13 cellular contexts compared by ENCODE assay signal in the genomic region with DNA sequence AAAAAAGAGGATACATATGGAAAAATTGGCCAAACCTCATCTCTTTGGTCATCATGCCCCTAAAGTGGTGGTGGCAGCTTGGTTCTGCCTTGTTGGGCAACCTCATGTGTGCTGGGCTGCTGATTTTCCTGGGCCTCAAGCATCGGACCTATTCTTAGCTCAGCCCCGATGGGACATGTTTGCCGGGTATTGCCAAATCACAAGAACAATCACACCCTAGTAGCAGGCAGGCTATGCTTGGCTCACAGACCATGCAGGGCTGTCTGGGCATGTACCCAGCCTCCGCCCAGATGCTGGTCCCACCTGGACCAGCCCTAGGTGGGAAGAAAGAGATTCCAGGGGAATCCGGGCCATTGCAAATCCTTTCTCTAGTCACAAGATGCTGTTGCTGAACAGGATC.
DNase-seq lines count a peak whose midpoint lies in the region; ATAC-seq, FAIRE-seq and TF ChIP-seq lines count a peak whose summit lies in the region.
"Had no signal": no experiment of that assay in that cellular context is flagged by ENCODE, and none has a peak within 500 bp of the region (broad histone marks: within the 10 kb centered on the region; RNA-seq: fewer than 3 reads in every experiment).

No MANE protein-coding gene starts in this region.

- TF ChIP-seq CTCF in HepG2 (CRISPR knock-in tag; IDR thresholded peaks at IDR 0.05) (no peak), right lobe of liver (IDR thresholded peaks at IDR 0.05) (no peak), esophagus squamous epithelium (IDR thresholded peaks at IDR 0.05) (no peak)

- in situ Hi-C loops in HepG2 (cut with HindIII; ENCODE audit: extremely low pct_ligation_motif_present, low pct_unique_long_range_greater_than_20kb): no loop called here

- WGBS in HepG2 (ENCODE audit: low lambda C conversion rate): 73% methylated on average over 1 of the region's 5 CpGs
- no CpG with 5 or more reads among the region's 5 CpGs for WGBS in right lobe of liver (ENCODE audit: insufficient coverage, low coverage, low lambda C conversion rate, missing lambda C conversion rate)
- 20 to 38% methylated on average over 5 of the region's 5 CpGs for WGBS in esophagus squamous epithelium, 2 donors

- TF ChIP-seq POLR2A in HepG2 (IDR thresholded peaks at IDR 0.05; ENCODE audit: insufficient read depth in 1 of 2, low read depth in 2 of 2, low read length in 2 of 2): no peak
- TF ChIP-seq POLR2A in right lobe of liver (IDR thresholded peaks at IDR 0.05): no peak
- no peak for TF ChIP-seq POLR2A in esophagus squamous epithelium (IDR thresholded peaks at IDR 0.05)

- intact Hi-C loops in HepG2 (cut with micrococcal nuclease; ENCODE audit: unreplicated experiment) (no loop called here), right lobe of liver (cut with DNase I) (no loop called here), esophagus squamous epithelium (cut with DNase I) (no loop called here)

- no peak overlapping the region for H3K27ac ChIP-seq in HepG2 (ENCODE audit: extremely low read length, insufficient read depth, low read length)
- H3K27ac ChIP-seq in right lobe of liver: no peak overlapping the region
- peak overlapping the region; percentile 13 to 60 (median 38) for H3K27ac ChIP-seq in esophagus squamous epithelium
- H3K27ac ChIP-seq: neutrophil, SK-N-MC, transverse colon had no signal

- H2AFZ ChIP-seq in HepG2 (ENCODE audit: low read length): no peak overlapping the region

- peaks cover 9% of the 10 kb centered on the region for H3K4me1 ChIP-seq in HepG2 (ENCODE audit: insufficient read depth, low read length)
- no peaks in the 10 kb centered on the region for H3K4me1 ChIP-seq in right lobe of liver
- H3K4me1 ChIP-seq in esophagus squamous epithelium: peaks cover 0 to 29% (median 13%) of the 10 kb centered on the region in 3 donors

- no peak overlapping the region for H3K9ac ChIP-seq in HepG2 (ENCODE audit: insufficient read depth, low read depth, low read length)

- H3K27me3 ChIP-seq in HepG2 (ENCODE audit: control insufficient read depth in 1 of 2, insufficient read depth in 2 of 2, low read length in 2 of 2): peaks cover 0 to 29% of the 10 kb centered on the region in 2 experiments; a peak in 2 of 5 replicates
- H3K27me3 ChIP-seq in right lobe of liver: no peaks in the 10 kb centered on the region
- no peaks in the 10 kb centered on the region for H3K27me3 ChIP-seq in esophagus squamous epithelium
- H3K27me3 ChIP-seq: neutrophil, transverse colon had no signal

- H4K20me1 ChIP-seq in HepG2 (ENCODE audit: insufficient read depth, low read length): no peaks in the 10 kb centered on the region

- no TSS peak for BruUV-seq in HepG2 (replicated peaks; lab: Mats Ljungman, UMichigan)

- TF ChIP-seq EP300 in HepG2 (IDR thresholded peaks at IDR 0.05; ENCODE audit: low read depth in 2 of 2, low read length in 2 of 2): no peak
- TF ChIP-seq EP300 in HepG2 (CRISPR knock-in tag; IDR thresholded peaks at IDR 0.05; ENCODE audit: borderline replicate concordance): no peak

- H3K4me2 ChIP-seq in HepG2 (ENCODE audit: low read depth, low read length): no peak overlapping the region

- FAIRE-seq in HepG2 (lab: Jason Lieb, UNC): no peak

- POLR2A ChIA-PET in HepG2 (lab: Yijun Ruan, JAX): no interaction called here

- no peaks in the 10 kb centered on the region for H3K36me3 ChIP-seq in HepG2 (replicated peaks in 1 of 2; ENCODE audit: control insufficient read depth in 1 of 2, insufficient read depth in 2 of 2, low read length in 2 of 2)
- H3K36me3 ChIP-seq in right lobe of liver: no peaks in the 10 kb centered on the region
- no peaks in the 10 kb centered on the region for H3K36me3 ChIP-seq in esophagus squamous epithelium
- H3K36me3 ChIP-seq: neutrophil, transverse colon had no signal

- DNase-seq in HepG2 (ENCODE audit: low spot score) (no peak), right lobe of liver (no peak), esophagus squamous epithelium (lab: John Stamatoyannopoulos, UW) (no peak), myocyte (ENCODE audit: low read depth) (peak; percentile 37), NAMALWA (ENCODE audit: low spot score) (no peak), NCI-H1048 (lab: John Stamatoyannopoulos, UW) (no peak), NCI-H524 (lab: John Stamatoyannopoulos, UW) (no peak)
- DNase-seq: activated CD4-positive, alpha-beta T cell treated with anti-CD3 and anti-CD28 coated beads for 48 hours; effector CD4-positive, alpha-beta T cell; transverse colon had no signal

- no peaks in the 10 kb centered on the region for H3K79me2 ChIP-seq in HepG2 (ENCODE audit: insufficient read depth, low read length)

- ATAC-seq in HepG2 (no peak), right lobe of liver (no peak), HG03521 (IDR thresholded peaks at IDR 0.05; ENCODE audit: unreplicated experiment) (no peak)

- H3K9me3 ChIP-seq in HepG2 (ENCODE audit: low read length) (no peaks in the 10 kb centered on the region), right lobe of liver (no peaks in the 10 kb centered on the region), esophagus squamous epithelium (no peaks in the 10 kb centered on the region)
- H3K9me3 ChIP-seq: neutrophil, transverse colon had no signal

- no peak overlapping the region for H3K4me3 ChIP-seq in HepG2 (replicated peaks in 1 of 3; ENCODE audit: insufficient read depth in 1 of 3, low read depth in 2 of 3, low read length in 3 of 3)
- no peak overlapping the region for H3K4me3 ChIP-seq in right lobe of liver
- no peak overlapping the region for H3K4me3 ChIP-seq in esophagus squamous epithelium
- H3K4me3 ChIP-seq: SK-N-MC, transverse colon had no signal

- no peak for TF ChIP-seq RAD21 in HepG2 (CRISPR knock-in tag; IDR thresholded peaks at IDR 0.05)

- CTCF ChIA-PET in HepG2 (lab: Yijun Ruan, JAX; ENCODE audit: low intra/inter-chr PET ratio, low total read pairs): no interaction called here

TF ChIP-seq in HepG2, 621 proteins besides CTCF, POLR2A, EP300 and RAD21:
- peak; percentile 16; the same call in 1 of the 2 replicates for TF ChIP-seq CEBPB (IDR thresholded peaks at IDR 0.05; ENCODE audit: borderline replicate concordance, low read depth, low read length)
- TF ChIP-seq ZNF772 (CRISPR knock-in tag; IDR thresholded peaks at IDR 0.05): no peak

Comparison
In these comparisons a context has a peak if more than half of its experiments do, and no peak if none do; other contexts are left out.
1. H3K27ac ChIP-seq: peak in esophagus squamous epithelium (4 of 4); none in HepG2 (single experiment) and right lobe of liver (0 of 3).